In genomic region chr2:15378148-15378908, GRCh38 we compare ENCODE assay signal across 10 cellular contexts.
DNase-seq lines count a peak whose midpoint lies in the region; ATAC-seq lines count a peak whose summit lies in the region.
"Had no signal": no experiment of that assay in that cellular context is flagged by ENCODE, and none has a peak within 500 bp of the region (broad histone marks: within the 10 kb centered on the region; RNA-seq: fewer than 3 reads in every experiment).

No MANE protein-coding gene starts in this region.

- peak; percentile 77 for DNase-seq in NOMO-1 treated with DMSO at 0.1 percent for 48 hours (lab: John Stamatoyannopoulos, UW; ENCODE audit: unreplicated experiment)
- no peak for DNase-seq in NCI-H82 (lab: John Stamatoyannopoulos, UW)
- DNase-seq in NCI-H146 (lab: John Stamatoyannopoulos, UW), result no peak
- DNase-seq in HPDE6-E6E7 (ENCODE audit: extremely low spot score), result no peak
- no peak for DNase-seq in HUDEP-2 (lab: John Stamatoyannopoulos, UW; ENCODE audit: unreplicated experiment in 76 of 76)
- DNase-seq: lower lobe of right lung, NCI-H226 had no signal

- ATAC-seq in GM18519 (IDR thresholded peaks at IDR 0.05; ENCODE audit: low FRiP score, unreplicated experiment), result peak; percentile 77
- peak; percentile 75 for ATAC-seq in GM19463 (IDR thresholded peaks at IDR 0.05; ENCODE audit: unreplicated experiment)
- peak; percentile 77 for ATAC-seq in HG03025 (IDR thresholded peaks at IDR 0.05; ENCODE audit: low FRiP score, unreplicated experiment)
- ATAC-seq: lower lobe of right lung had no signal
